In the genomic region with DNA sequence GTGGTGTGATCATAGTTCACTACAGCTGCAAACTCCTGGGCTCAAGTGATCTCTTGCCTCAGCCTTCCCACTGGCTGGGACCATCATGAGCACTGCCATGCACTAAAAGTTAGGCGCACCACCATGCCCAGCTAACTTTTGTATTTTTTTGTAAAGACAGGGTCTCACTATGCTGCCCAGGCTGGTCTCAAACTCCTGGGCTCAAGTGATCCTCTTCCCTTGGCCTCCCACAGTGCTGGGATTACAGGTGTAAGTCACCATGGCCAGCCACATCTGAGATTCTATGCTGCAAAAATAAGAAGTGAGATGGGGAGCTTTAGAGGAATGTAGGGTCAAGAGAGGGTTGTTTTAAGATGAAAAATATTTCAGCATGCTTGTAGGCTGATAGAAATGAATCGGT, we compare ENCODE assay signal across 23 cellular contexts. TPM values are rescaled to one million over a fixed set of nuclear protein-coding genes. Genes with fewer than 3 reads are reported as not detected.
A peak's percentile ranks its signal among the peaks of the same experiment; 100 is the strongest.
DNase-seq lines count a peak whose midpoint lies in the region; ATAC-seq and TF ChIP-seq lines count a peak whose summit lies in the region.
"Had no signal": no experiment of that assay in that cellular context is flagged by ENCODE, and none has a peak within 500 bp of the region (broad histone marks: within the 10 kb centered on the region; RNA-seq: fewer than 3 reads in every experiment).

No MANE protein-coding gene starts in this region.

- POLR2A ChIA-PET in activated B cell treated with CpG ODN at 0.5 μM for 24 hours (lab: Charles Lee), result no interaction called here

- no peak for DNase-seq in stimulated activated naive CD8-positive, alpha-beta T cell treated with anti-CD3 and anti-CD28 coated beads, Interleukin-15, Interleukin-2, amounts not matched to agents 100 U/mL and 50 U/mL, for 24 hours
- DNase-seq in activated B cell treated with CpG ODN at 0.5 μM for 24 hours (no peak), mesothelial cell of epicardium (ENCODE audit: low spot score in 2 of 2, unreplicated experiment in 2 of 2) (no peak), foreskin keratinocyte (no peak), left colon (no peak), NCI-H748 (lab: John Stamatoyannopoulos, UW; ENCODE audit: unreplicated experiment) (no peak)
- DNase-seq: activated T-cell treated with anti-CD3 and anti-CD28 coated beads, Interleukin-2, amount 50 U/mL, for 72 hours; adrenal gland; endodermal cell; GF-D8; NCI-H1105 treated with DMSO at 0.1 percent for 48 hours; NCI-H2081 treated with DMSO at 0.1 percent for 48 hours; NCI-H510A treated with DMSO at 0.1 percent for 48 hours; testis had no signal

- H3K9me3 Mint-ChIP-seq in stimulated activated naive CD8-positive, alpha-beta T cell treated with anti-CD3 and anti-CD28 coated beads, Interleukin-15, Interleukin-2, amounts not matched to agents 100 ng/mL and 50 ng/mL, for 24 hours, result no peaks in the 10 kb centered on the region
- no peaks in the 10 kb centered on the region for H3K9me3 Mint-ChIP-seq in activated B cell treated with CpG ODN at 0.5 μM for 24 hours
- H3K9me3 Mint-ChIP-seq in mesothelial cell of epicardium, result no peaks in the 10 kb centered on the region
- H3K9me3 Mint-ChIP-seq: activated T-cell treated with anti-CD3 and anti-CD28 coated beads, Interleukin-2, amount 50 U/mL, for 72 hours; endodermal cell; T-helper 1 cell treated with Interleukin-12 subunit alpha and Interleukin-12 subunit beta and Interleukin-4 antibody, amounts not matched to agents 30 μg/mL and 1 μg/mL, for 36 hours had no signal

- intact Hi-C loops in activated B cell treated with CpG ODN at 0.5 μM for 24 hours (cut with micrococcal nuclease), result no loop called here
- intact Hi-C loops in left colon (cut with DNase I, micrococcal nuclease), result loop anchor here in 1 of 2 donors (5.0 kb wide), 1 partner anchor 123 kb away; no protein-coding TSS in a partner anchor

- peaks cover 7% of the 10 kb centered on the region for H3K4me1 ChIP-seq in foreskin keratinocyte
- H3K4me1 ChIP-seq: breast epithelium had no signal

- no peak overlapping the region for H3K27ac ChIP-seq in foreskin keratinocyte
- H3K27ac ChIP-seq: adrenal gland, breast epithelium, coronary artery, HL-60, parathyroid adenoma, SJSA1, testis, vagina had no signal

- no peak overlapping the region for H3K4me3 Mint-ChIP-seq in stimulated activated naive CD8-positive, alpha-beta T cell treated with anti-CD3 and anti-CD28 coated beads, Interleukin-15, Interleukin-2, amounts not matched to agents 100 ng/mL and 50 ng/mL, for 24 hours
- peak overlapping the region; percentile 2 for H3K4me3 Mint-ChIP-seq in activated B cell treated with CpG ODN at 0.5 μM for 24 hours
- peak overlapping the region; percentile 1 for H3K4me3 Mint-ChIP-seq in mesothelial cell of epicardium
- H3K4me3 Mint-ChIP-seq: CD14-positive monocyte; endodermal cell; T-helper 1 cell treated with Interleukin-12 subunit alpha and Interleukin-12 subunit beta and Interleukin-4 antibody, amounts not matched to agents 30 μg/mL and 1 μg/mL, for 36 hours had no signal

- peaks cover 23% of the 10 kb centered on the region for H3K4me1 Mint-ChIP-seq in stimulated activated naive CD8-positive, alpha-beta T cell treated with anti-CD3 and anti-CD28 coated beads, Interleukin-15, Interleukin-2, amounts not matched to agents 100 ng/mL and 50 ng/mL, for 24 hours (ENCODE audit: low read depth)
- peaks cover 12% of the 10 kb centered on the region for H3K4me1 Mint-ChIP-seq in activated B cell treated with CpG ODN at 0.5 μM for 24 hours
- peaks cover 15% of the 10 kb centered on the region for H3K4me1 Mint-ChIP-seq in mesothelial cell of epicardium

- no peaks in the 10 kb centered on the region for H3K27me3 Mint-ChIP-seq in stimulated activated naive CD8-positive, alpha-beta T cell treated with anti-CD3 and anti-CD28 coated beads, Interleukin-15, Interleukin-2, amounts not matched to agents 100 ng/mL and 50 ng/mL, for 24 hours
- H3K27me3 Mint-ChIP-seq in activated B cell treated with CpG ODN at 0.5 μM for 24 hours (no peaks in the 10 kb centered on the region), mesothelial cell of epicardium (ENCODE audit: low read depth) (peaks cover 22% of the 10 kb centered on the region)

- CTCF ChIA-PET in activated B cell treated with CpG ODN at 0.5 μM for 24 hours (lab: Charles Lee), result interaction anchor here (0.9 to 1.3 kb wide), 4 partner anchors 37 to 280 kb away, joined by 3 to 4 read pairs (median 4); partner anchors contain the start of gene DHX35

- ATAC-seq in stimulated activated naive CD8-positive, alpha-beta T cell treated with anti-CD3 and anti-CD28 coated beads, Interleukin-15, Interleukin-2, amounts not matched to agents 100 U/mL and 50 U/mL, for 24 hours, result no peak
- ATAC-seq in activated B cell treated with CpG ODN at 0.5 μM for 24 hours (ENCODE audit: low read depth) (no peak), foreskin keratinocyte (no peak), left colon (no peak)
- ATAC-seq: activated T-cell treated with anti-CD3 and anti-CD28 coated beads, Interleukin-2, amount 50 U/mL, for 72 hours had no signal

- TF ChIP-seq CTCF in activated B cell treated with CpG ODN at 0.5 μM for 24 hours (IDR thresholded peaks at IDR 0.05), result no peak
- TF ChIP-seq CTCF in mesothelial cell of epicardium (IDR thresholded peaks at IDR 0.05; ENCODE audit: unreplicated experiment), result no peak
- no peak for TF ChIP-seq CTCF in foreskin keratinocyte (conservative IDR thresholded peaks at IDR 0.05)

- peaks cover 12% of the 10 kb centered on the region for H3K36me3 Mint-ChIP-seq in stimulated activated naive CD8-positive, alpha-beta T cell treated with anti-CD3 and anti-CD28 coated beads, Interleukin-15, Interleukin-2, amounts not matched to agents 100 ng/mL and 50 ng/mL, for 24 hours (ENCODE audit: low read depth)
- peaks cover 40% of the 10 kb centered on the region for H3K36me3 Mint-ChIP-seq in activated B cell treated with CpG ODN at 0.5 μM for 24 hours (ENCODE audit: low read depth)
- no peaks in the 10 kb centered on the region for H3K36me3 Mint-ChIP-seq in mesothelial cell of epicardium

- H3K27me3 ChIP-seq in foreskin keratinocyte, result peaks cover 25% of the 10 kb centered on the region
- H3K27me3 ChIP-seq: adrenal gland, breast epithelium, testis, vagina had no signal

- H3K27ac Mint-ChIP-seq in stimulated activated naive CD8-positive, alpha-beta T cell treated with anti-CD3 and anti-CD28 coated beads, Interleukin-15, Interleukin-2, amounts not matched to agents 100 ng/mL and 50 ng/mL, for 24 hours, result peak overlapping the region; percentile 50
- H3K27ac Mint-ChIP-seq in activated B cell treated with CpG ODN at 0.5 μM for 24 hours (peak overlapping the region; percentile 30), mesothelial cell of epicardium (no peak overlapping the region)
- H3K27ac Mint-ChIP-seq: activated T-cell treated with anti-CD3 and anti-CD28 coated beads, Interleukin-2, amount 50 U/mL, for 72 hours; endodermal cell had no signal

RNA-seq across cellular contexts. Expression of gene FAM83D, which starts 1.5 kb away (rescaled TPM):
- total RNA-seq in activated B cell treated with CpG ODN at 0.5 μM for 24 hours (0.93 and 1.2 TPM in 2 replicates), mesothelial cell of epicardium (10.2 to 11.5 TPM (median 10.8 TPM) in 3 replicates), foreskin keratinocyte (38.1 and 51.8 TPM in 2 replicates), left colon (10 to 100 TPM in 1 of 2 donors, 1 to 10 TPM in 1; 9.4 to 11.2 TPM)
- 24.9 and 36.6 TPM in 2 replicates for polyA plus RNA-seq in foreskin keratinocyte

RNA-seq across cellular contexts. Expression of gene DHX35, which starts 37.4 kb away (rescaled TPM):
- total RNA-seq in activated B cell treated with CpG ODN at 0.5 μM for 24 hours (9.5 TPM in 2 replicates), mesothelial cell of epicardium (15.2 to 16.7 TPM (median 15.9 TPM) in 3 replicates), foreskin keratinocyte (8.6 and 9.6 TPM in 2 replicates), left colon (10 to 100 TPM; 14.0 to 14.1 TPM)
- 5.5 TPM in 2 replicates for polyA plus RNA-seq in foreskin keratinocyte
